In genomic region chr7:132838313-132838712, GRCh38 we compare ENCODE assay signal across 35 cellular contexts.
"Had no signal": no experiment of that assay in that cellular context is flagged by ENCODE, and none has a peak within 500 bp of the region (broad histone marks: within the 10 kb centered on the region; RNA-seq: fewer than 3 reads in every experiment).

No MANE protein-coding gene starts in this region.

- H3K4me2 ChIP-seq: KMS-11 had no signal

- H3K4me3 ChIP-seq: MG63 had no signal

- H3K36me3 ChIP-seq: MG63 had no signal

- H3K9ac ChIP-seq: KMS-11 had no signal

- H3K27ac ChIP-seq: KMS-11 had no signal

- DNase-seq: Karpas-422, Kasumi-1, MG63, MM.1S, MV-4-11, NCI-H1048, NCI-H1092, NCI-H1092 treated with DMSO at 0.1 percent for 48 hours, NCI-H1105, NCI-H1105 treated with DMSO at 0.1 percent for 48 hours, NCI-H1417, NCI-H1417 treated with DMSO at 0.1 percent for 48 hours, NCI-H1436, NCI-H1436 treated with DMSO at 0.1 percent for 48 hours, NCI-H146, NCI-H1694, NCI-H1694 treated with DMSO at 0.1 percent for 48 hours, NCI-H187, NCI-H187 treated with DMSO at 0.1 percent for 48 hours, NCI-H1930, NCI-H2029, NCI-H2029 treated with DMSO at 0.1 percent for 48 hours, NCI-H2081, NCI-H2081 treated with DMSO at 0.1 percent for 48 hours, NCI-H2107, NCI-H2171 treated with DMSO at 0.1 percent for 48 hours, NCI-H2227 treated with DMSO at 0.1 percent for 48 hours, NCI-H226, NCI-H345, NCI-H446, NCI-H446 treated with DMSO at 0.1 percent for 48 hours, NCI-H510A, NCI-H510A treated with DMSO at 0.1 percent for 48 hours, NCI-H524 had no signal

- H3K27me3 ChIP-seq: MG63 had no signal

- H3K9me3 ChIP-seq: MG63 had no signal
